ENCODE assay signal across 8 cellular contexts in genomic region chr12:55724226-55724939, GRCh38. TPM values are rescaled to one million over a fixed set of nuclear protein-coding genes. Genes with fewer than 3 reads are reported as not detected.
DNase-seq lines count a peak whose midpoint lies in the region; FAIRE-seq and TF ChIP-seq lines count a peak whose summit lies in the region.

No MANE protein-coding gene starts in this region.

- H3K4me1 ChIP-seq in endodermal cell (ENCODE audit: control insufficient read depth, insufficient read depth, low read length) (peaks cover 8% of the 10 kb centered on the region), suprapubic skin (peaks cover 69% of the 10 kb centered on the region)

- no peak overlapping the region for H3K9ac ChIP-seq in endodermal cell (ENCODE audit: extremely low read depth, low read length, poor library complexity, severe bottlenecking)

- H3K27me3 ChIP-seq in endodermal cell (ENCODE audit: control insufficient read depth, insufficient read depth, low read length, poor library complexity, severe bottlenecking) (no peaks in the 10 kb centered on the region), suprapubic skin (no peaks in the 10 kb centered on the region)

- peak overlapping the region; percentile 6 for H3K27ac Mint-ChIP-seq in endodermal cell

- H3K9me3 ChIP-seq in endodermal cell (ENCODE audit: control insufficient read depth, low read length) (no peaks in the 10 kb centered on the region), suprapubic skin (no peaks in the 10 kb centered on the region)

- H3K4me3 Mint-ChIP-seq in endodermal cell: no peak overlapping the region

- TF ChIP-seq CTCF in endodermal cell (conservative IDR thresholded peaks at IDR 0.05) (peak; percentile 76), suprapubic skin (IDR thresholded peaks at IDR 0.05) (peak; percentile 40 to 71)

- no peak overlapping the region for H3K4me3 ChIP-seq in endodermal cell (ENCODE audit: low read length)
- no peak overlapping the region for H3K4me3 ChIP-seq in suprapubic skin

- no peak for TF ChIP-seq POLR2A in suprapubic skin (IDR thresholded peaks at IDR 0.05)

- 77 to 81% methylated on average over 9 to 11 of the region's 11 CpGs for WGBS in endodermal cell (ENCODE audit: insufficient coverage in 1 of 2, insufficient read length in 1 of 2), 2 experiments
- WGBS in suprapubic skin: 34% methylated on average over 11 of the region's 11 CpGs

- peak; percentile 82 for DNase-seq in ACHN
- DNase-seq in GM19239 (ENCODE audit: insufficient read length, low spot score): no peak
- DNase-seq in NCI-H446 treated with DMSO at 0.1 percent for 48 hours (lab: John Stamatoyannopoulos, UW): peak; percentile 16
- DNase-seq in activated CD4-positive, alpha-beta T cell treated with anti-CD3 and anti-CD28 coated beads, Interleukin-2, amount 50 U/mL, for 1 hour: peak; percentile 66
- peak; percentile 94 for DNase-seq in endodermal cell
- peak; percentile 85 for DNase-seq in myocyte (ENCODE audit: low read depth)
- DNase-seq in suprapubic skin (ENCODE audit: low spot score in 2 of 2): peak; percentile 84 to 86
- no peak for DNase-seq in AG20443 (ENCODE audit: low spot score)

- peaks cover 41% of the 10 kb centered on the region for H3K36me3 Mint-ChIP-seq in endodermal cell (ENCODE audit: low read depth)

- no peaks in the 10 kb centered on the region for H3K27me3 Mint-ChIP-seq in endodermal cell (ENCODE audit: insufficient read depth)

- peaks cover 19% of the 10 kb centered on the region for H3K4me1 Mint-ChIP-seq in endodermal cell

- peak; percentile 35 for FAIRE-seq in GM19239 (lab: Jason Lieb, UNC)

- H3K9me3 Mint-ChIP-seq in endodermal cell: no peaks in the 10 kb centered on the region

- no peak for TF ChIP-seq EP300 in suprapubic skin (IDR thresholded peaks at IDR 0.05)

- H3K36me3 ChIP-seq in endodermal cell (ENCODE audit: control insufficient read depth, insufficient read depth, low read length) (peaks cover 53% of the 10 kb centered on the region), suprapubic skin (peaks cover 33% of the 10 kb centered on the region)

- in situ Hi-C loops in ACHN (cut with HindIII; ENCODE audit: low pct_ligation_motif_present, low pct_unique_long_range_greater_than_20kb, low sequenced_read_pairs): no loop called here

- H3K27ac ChIP-seq in endodermal cell (ENCODE audit: low read depth, low read length) (no peak overlapping the region), suprapubic skin (peak overlapping the region; percentile 1)

RNA-seq across cellular contexts. Expression of gene RDH5, which starts 4.2 kb away (rescaled TPM):
- 1 to 10 TPM; 4.1 to 7.4 TPM for total RNA-seq in endodermal cell
- polyA plus RNA-seq in endodermal cell (2013, experiment 1 of 2): 4.7 TPM
- 3.5 TPM for polyA plus RNA-seq in endodermal cell (2013, experiment 2 of 2)
- total RNA-seq in myocyte: 457 and 673 TPM in 2 replicates
- polyA plus RNA-seq in myocyte (2012): 71.1 TPM
- total RNA-seq in suprapubic skin: 10 to 100 TPM in 2 of 4 donors, 1 to 10 TPM in 2; 5.7 to 15.3 (median 9.5) TPM

RNA-seq across cellular contexts. Expression of gene CD63, which starts 4.4 kb away (rescaled TPM):
- total RNA-seq in endodermal cell (1,000 to 10,000 TPM in 1 of 2 donors, 100 to 1,000 TPM in 1; 879 to 1,041 TPM), myocyte (2,565 and 2,632 TPM in 2 replicates), suprapubic skin (100 to 1,000 TPM; 176 to 303 (median 193) TPM)
- polyA plus RNA-seq in endodermal cell (2013, experiment 1 of 2): 447 TPM
- 444 TPM for polyA plus RNA-seq in endodermal cell (2013, experiment 2 of 2)
- polyA plus RNA-seq in myocyte (2012): 2,293 TPM

RNA-seq across cellular contexts. Expression of gene BLOC1S1, which starts 8.5 kb away (rescaled TPM):
- 100 to 1,000 TPM in 1 of 2 donors, 10 to 100 TPM in 1; 95.1 to 102 TPM for total RNA-seq in endodermal cell
- polyA plus RNA-seq in endodermal cell (2013, experiment 1 of 2): 93.0 TPM
- polyA plus RNA-seq in endodermal cell (2013, experiment 2 of 2): 94.7 TPM
- total RNA-seq in myocyte: 104 and 106 TPM in 2 replicates
- 242 TPM for polyA plus RNA-seq in myocyte (2012)
- 100 to 1,000 TPM in 3 of 4 donors, 10 to 100 TPM in 1; 92.7 to 166 (median 139) TPM for total RNA-seq in suprapubic skin

RNA-seq across cellular contexts. Expression of gene ITGA7, which starts 16.7 kb away (rescaled TPM):
- total RNA-seq in endodermal cell: 100 to 1,000 TPM; 106 to 122 TPM
- 77.3 TPM for polyA plus RNA-seq in endodermal cell (2013, experiment 1 of 2)
- 71.6 TPM for polyA plus RNA-seq in endodermal cell (2013, experiment 2 of 2)
- total RNA-seq in myocyte: 1,498 and 1,557 TPM in 2 replicates
- 430 TPM for polyA plus RNA-seq in myocyte (2012)
- total RNA-seq in suprapubic skin: 10 to 100 TPM in 3 of 4 donors, 1 to 10 TPM in 1; 9.5 to 20.6 (median 15.8) TPM

RNA-seq across cellular contexts. Expression of gene GDF11, which starts 18.5 kb away (rescaled TPM):
- total RNA-seq in endodermal cell: 10 to 100 TPM; 29.8 to 33.0 TPM
- 32.4 TPM for polyA plus RNA-seq in endodermal cell (2013, experiment 1 of 2)
- 28.6 TPM for polyA plus RNA-seq in endodermal cell (2013, experiment 2 of 2)
- 6.2 and 6.6 TPM in 2 replicates for total RNA-seq in myocyte
- polyA plus RNA-seq in myocyte (2012): 14.3 TPM
- total RNA-seq in suprapubic skin: 1 to 10 TPM in 3 of 4 donors, under 1 TPM in 1; 0.68 to 3.8 (median 2.0) TPM

Comparison
In these comparisons a context has a peak if more than half of its experiments do, and no peak if none do; other contexts are left out.
1. DNase-seq: peak in ACHN (single experiment), NCI-H446 treated with DMSO at 0.1 percent for 48 hours (single experiment), activated CD4-positive, alpha-beta T cell treated with anti-CD3 and anti-CD28 coated beads, Interleukin-2, amount 50 U/mL, for 1 hour (single experiment), endodermal cell (single experiment), myocyte (single experiment) and suprapubic skin (2 of 2); none in GM19239 (single experiment) and AG20443 (single experiment).
2. RNA of gene RDH5, which starts 4.2 kb away (total RNA-seq): 457 to 673 TPM in myocyte; 5.7 to 15.3 TPM in suprapubic skin and 4.1 to 7.4 TPM in endodermal cell; every median in the first group is over 10 times any median in the second.